ENCODE assay signal across 14 cellular contexts in genomic region chr6:37523412-37523811, GRCh38.
A peak's percentile ranks its signal among the peaks of the same experiment; 100 is the strongest.
DNase-seq lines count a peak whose midpoint lies in the region; ATAC-seq and TF ChIP-seq lines count a peak whose summit lies in the region.
"Had no signal": no experiment of that assay in that cellular context is flagged by ENCODE, and none has a peak within 500 bp of the region (broad histone marks: within the 10 kb centered on the region; RNA-seq: fewer than 3 reads in every experiment).

No MANE protein-coding gene starts in this region.

- peak; percentile 30 for DNase-seq in DMS79 (lab: John Stamatoyannopoulos, UW)
- no peak for DNase-seq in WERI-Rb-1
- no peak for DNase-seq in memory B cell (ENCODE audit: low spot score in 2 of 2)
- no peak for DNase-seq in globus pallidus (ENCODE audit: low spot score)
- no peak for DNase-seq in foreskin fibroblast
- DNase-seq in GOT3 (lab: John Stamatoyannopoulos, UW), result no peak
- DNase-seq: C1 segment of cervical spinal cord; CD4-positive, alpha-beta T cell; DND-41; GDM1 had no signal

- peaks cover 14% of the 10 kb centered on the region for H3K4me1 Mint-ChIP-seq in memory B cell

- H3K4me3 ChIP-seq in WERI-Rb-1 (ENCODE audit: low read depth, low read length), result no peak overlapping the region
- no peak overlapping the region for H3K4me3 ChIP-seq in foreskin fibroblast (ENCODE audit: low read depth in 1 of 2, low read length in 2 of 2)

- no peaks in the 10 kb centered on the region for H3K27me3 ChIP-seq in WERI-Rb-1 (ENCODE audit: insufficient read depth, low read depth, severe bottlenecking)

- no peak overlapping the region for H3K4me3 Mint-ChIP-seq in memory B cell
- H3K4me3 Mint-ChIP-seq: CD4-positive, alpha-beta T cell had no signal

- ATAC-seq in memory B cell (ENCODE audit: low read depth) (peak; percentile 32), HG03139 (IDR thresholded peaks at IDR 0.05; ENCODE audit: unreplicated experiment) (no peak)
- ATAC-seq: HCT116, HepG2 had no signal

- no peaks in the 10 kb centered on the region for H3K36me3 ChIP-seq in WERI-Rb-1

- no peak overlapping the region for H3K27ac ChIP-seq in WERI-Rb-1
- H3K27ac ChIP-seq: KMS-11 had no signal

- no peaks in the 10 kb centered on the region for H3K36me3 Mint-ChIP-seq in memory B cell

- H3K27me3 Mint-ChIP-seq in memory B cell, result peaks cover 10% of the 10 kb centered on the region
- H3K27me3 Mint-ChIP-seq: CD4-positive, alpha-beta T cell had no signal

- peaks cover 10% of the 10 kb centered on the region for H3K9me3 ChIP-seq in WERI-Rb-1 (ENCODE audit: severe bottlenecking)

- TF ChIP-seq CTCF in WERI-Rb-1 (IDR thresholded peaks at IDR 0.05; ENCODE audit: low read depth, low read length) (peak; percentile 27; the same call in 1 of the 2 replicates), foreskin fibroblast (IDR thresholded peaks at IDR 0.05; ENCODE audit: low read depth, low read length) (no peak)

- no peaks in the 10 kb centered on the region for H3K9me3 Mint-ChIP-seq in memory B cell
- H3K9me3 Mint-ChIP-seq: CD4-positive, alpha-beta T cell had no signal

- no peak overlapping the region for H3K27ac Mint-ChIP-seq in memory B cell
